Comparison of ENCODE assay signal across 17 cellular contexts in genomic region chr11:59641156-59641555, GRCh38.
"Had no signal": no experiment of that assay in that cellular context is flagged by ENCODE, and none has a peak within 500 bp of the region (broad histone marks: within the 10 kb centered on the region; RNA-seq: fewer than 3 reads in every experiment).

No MANE protein-coding gene starts in this region.

- H3K4me3 Mint-ChIP-seq: activated B cell treated with CpG ODN at 0.5 μM for 24 hours; activated CD8-positive, alpha-beta T cell treated with anti-CD3 and anti-CD28 coated beads for 36 hours; activated T-cell treated with anti-CD3 and anti-CD28 coated beads, Interleukin-2, amount 50 U/mL, for 72 hours; central memory CD8-positive, alpha-beta T cell; neural crest cell; stimulated activated effector memory CD8-positive, alpha-beta T cell treated with anti-CD3 and anti-CD28 coated beads, Interleukin-12 subunit alpha, Interleukin-12 subunit beta, amount 100 ng/mL, for 72 hours had no signal

- H3K4me3 ChIP-seq: body of pancreas, gastroesophageal sphincter, sigmoid colon, thyroid gland had no signal

- H3K27ac ChIP-seq: body of pancreas, gastroesophageal sphincter, thyroid gland had no signal

- H3K27me3 ChIP-seq: body of pancreas, gastroesophageal sphincter, sigmoid colon, thyroid gland had no signal

- H3K27me3 Mint-ChIP-seq: activated B cell treated with CpG ODN at 0.5 μM for 24 hours; activated CD8-positive, alpha-beta T cell treated with anti-CD3 and anti-CD28 coated beads for 36 hours; central memory CD8-positive, alpha-beta T cell had no signal

- DNase-seq: activated B cell treated with CpG ODN at 0.5 μM for 24 hours; activated CD4-positive, alpha-beta T cell treated with anti-CD3 and anti-CD28 coated beads for 48 hours; activated CD8-positive, alpha-beta T cell treated with anti-CD3 and anti-CD28 coated beads for 36 hours; activated gamma-delta T cell; activated T-cell treated with anti-CD3 and anti-CD28 coated beads, Interleukin-2, amount 50 U/mL, for 72 hours; amygdala; body of pancreas; cortex of kidney; effector CD8-positive, alpha-beta T cell; midbrain; sigmoid colon; thyroid gland had no signal

- ATAC-seq: activated CD8-positive, alpha-beta T cell treated with anti-CD3 and anti-CD28 coated beads for 36 hours; activated naive CD4-positive, alpha-beta T cell treated with anti-CD3 and anti-CD28 coated beads, Interleukin-2, amount 50 U/mL, for 72 hours; activated T-cell treated with anti-CD3 and anti-CD28 coated beads, Interleukin-2, amount 50 U/mL, for 72 hours; body of pancreas; gastroesophageal sphincter; stimulated activated effector memory CD8-positive, alpha-beta T cell treated with anti-CD3 and anti-CD28 coated beads, Interleukin-12 subunit alpha, Interleukin-12 subunit beta, amount 100 ng/mL, for 72 hours had no signal

- H3K4me1 ChIP-seq: thyroid gland had no signal

- H3K4me1 Mint-ChIP-seq: activated B cell treated with CpG ODN at 0.5 μM for 24 hours; central memory CD8-positive, alpha-beta T cell; neural crest cell; stimulated activated effector memory CD8-positive, alpha-beta T cell treated with anti-CD3 and anti-CD28 coated beads, Interleukin-12 subunit alpha, Interleukin-12 subunit beta, amount 100 ng/mL, for 72 hours had no signal

- H3K9me3 ChIP-seq: body of pancreas, gastroesophageal sphincter, sigmoid colon, thyroid gland had no signal

- H3K9me3 Mint-ChIP-seq: activated B cell treated with CpG ODN at 0.5 μM for 24 hours; activated CD8-positive, alpha-beta T cell treated with anti-CD3 and anti-CD28 coated beads for 36 hours; activated naive CD4-positive, alpha-beta T cell treated with anti-CD3 and anti-CD28 coated beads, Interleukin-2, amount 50 U/mL, for 72 hours; activated T-cell treated with anti-CD3 and anti-CD28 coated beads, Interleukin-2, amount 50 U/mL, for 72 hours; central memory CD8-positive, alpha-beta T cell; neural crest cell; stimulated activated effector memory CD8-positive, alpha-beta T cell treated with anti-CD3 and anti-CD28 coated beads, Interleukin-12 subunit alpha, Interleukin-12 subunit beta, amount 100 ng/mL, for 72 hours had no signal

- H3K27ac Mint-ChIP-seq: activated B cell treated with CpG ODN at 0.5 μM for 24 hours; activated CD8-positive, alpha-beta T cell treated with anti-CD3 and anti-CD28 coated beads for 36 hours; activated naive CD4-positive, alpha-beta T cell treated with anti-CD3 and anti-CD28 coated beads, Interleukin-2, amount 50 U/mL, for 72 hours; activated T-cell treated with anti-CD3 and anti-CD28 coated beads, Interleukin-2, amount 50 U/mL, for 72 hours; stimulated activated effector memory CD8-positive, alpha-beta T cell treated with anti-CD3 and anti-CD28 coated beads, Interleukin-12 subunit alpha, Interleukin-12 subunit beta, amount 100 ng/mL, for 72 hours had no signal
